Comparison of ENCODE assay signal across 10 cellular contexts in the genomic region with DNA sequence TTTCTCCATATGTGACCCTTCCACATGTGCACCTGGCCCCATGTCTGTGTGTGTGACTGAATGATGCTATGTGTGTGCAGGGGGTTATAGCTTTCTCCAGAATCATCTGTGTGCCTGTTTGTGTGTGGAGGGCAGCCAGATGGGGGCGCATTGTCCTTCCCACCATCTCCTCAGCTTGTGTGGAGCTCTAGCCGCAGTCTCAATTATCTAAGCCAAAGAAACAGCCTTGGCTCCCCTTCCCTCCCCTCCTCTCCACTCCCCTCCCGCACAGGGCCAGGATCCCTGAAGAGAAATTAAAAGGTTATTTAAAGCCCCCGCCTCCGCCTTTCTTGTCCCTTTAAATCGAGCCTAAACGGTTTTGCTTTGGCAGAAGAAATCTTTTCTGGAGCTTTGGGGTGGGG. TPM values are rescaled to one million over a fixed set of nuclear protein-coding genes. Genes with fewer than 3 reads are reported as not detected.
A peak's percentile ranks its signal among the peaks of the same experiment; 100 is the strongest.
DNase-seq lines count a peak whose midpoint lies in the region; ATAC-seq, FAIRE-seq and TF ChIP-seq lines count a peak whose summit lies in the region.
"Had no signal": no experiment of that assay in that cellular context is flagged by ENCODE, and none has a peak within 500 bp of the region (broad histone marks: within the 10 kb centered on the region; RNA-seq: fewer than 3 reads in every experiment).

No MANE protein-coding gene starts in this region.

- intact Hi-C loops in pancreas (cut with DNase I) = no loop called here

- 64% methylated on average over 7 of the region's 7 CpGs for WGBS in pancreas, 2 donors

- H3K9me3 ChIP-seq in pancreas = no peaks in the 10 kb centered on the region

- no peak for ATAC-seq in pancreas

- H3K4me3 ChIP-seq in BJ (ENCODE audit: low read depth, low read length) (no peak overlapping the region), H7 (ENCODE audit: insufficient read depth, low read depth, low read length) (no peak overlapping the region), foreskin fibroblast (ENCODE audit: low read depth in 1 of 2, low read length in 2 of 2) (no peak overlapping the region), pancreas (no peak overlapping the region)

- DNase-seq in BJ (ENCODE audit: low read depth) (no peak), H7 (peak; percentile 91), OCI-M1 (lab: John Stamatoyannopoulos, UW) (peak; percentile 81), foreskin fibroblast (no peak), pancreas (no peak)
- no peak for DNase-seq in effector CD4-positive, alpha-beta T cell
- no peak for DNase-seq in NK-92 treated with Interleukin-12 subunit alpha and Interleukin-12 subunit beta, amount 100 ng/mL, for 24 hours (lab: John Stamatoyannopoulos, UW)
- no peak for DNase-seq in stimulated activated CD4-positive, alpha-beta T cell treated with anti-CD3 and anti-CD28 coated beads, Interleukin-4, amount 100 ng/mL, for 1 hour
- DNase-seq: effector memory CD4-positive, alpha-beta T cell had no signal

- no peak overlapping the region for H3K27ac ChIP-seq in pancreas

- FAIRE-seq in pancreas (lab: Jason Lieb, UNC) = no peak

- peaks cover 0 to 12% (median 11%) of the 10 kb centered on the region in 3 donors for H3K4me1 ChIP-seq in pancreas

- CTCF ChIA-PET in BJ (lab: Yijun Ruan, JAX) = interaction anchor here (0.7 to 2.8 kb wide), 4 partner anchors 10 to 557 kb away, joined by 3 to 20 read pairs (median 12); no protein-coding TSS in a partner anchor

- H3K36me3 ChIP-seq in BJ (ENCODE audit: control insufficient read depth, insufficient read depth, low read length) (no peaks in the 10 kb centered on the region), H7 (replicated peaks; ENCODE audit: control insufficient read depth, insufficient read depth, low read length) (no peaks in the 10 kb centered on the region), pancreas (no peaks in the 10 kb centered on the region)

- H3K27me3 ChIP-seq in BJ (ENCODE audit: control insufficient read depth, insufficient read depth, low read length) = peaks cover 76% of the 10 kb centered on the region
- peaks cover 96% of the 10 kb centered on the region for H3K27me3 ChIP-seq in H7 (ENCODE audit: control insufficient read depth, insufficient read depth, low read length)
- H3K27me3 ChIP-seq in pancreas = peaks cover 0 to 44% (median 3%) of the 10 kb centered on the region in 4 donors

- TF ChIP-seq CTCF in BJ (IDR thresholded peaks at IDR 0.05; ENCODE audit: insufficient read depth, low read depth, low read length) (peak; percentile 23; the same call in 1 of the 2 replicates), foreskin fibroblast (IDR thresholded peaks at IDR 0.05; ENCODE audit: low read depth, low read length) (peak; percentile 11), pancreas (IDR thresholded peaks at IDR 0.05) (no peak)

- POLR2A ChIA-PET in BJ (lab: Charles Lee) = no interaction called here

RNA-seq across cellular contexts. Expression of a gene that starts 1.8 kb away (rescaled TPM):
- polyA plus RNA-seq in BJ (2011; rRNA removed) (not detected in 2 replicates), pancreas (not detected)
- polyA minus RNA-seq in BJ (2011; rRNA and poly(A)+ RNA removed) = not detected in 2 replicates
- total RNA-seq in H7 (2014; rRNA removed; shearing (Covaris generic)) = 4.2 and 5.4 TPM in 2 replicates
- total RNA-seq in pancreas = not detected
- total RNA-seq: NCI-H460 had no signal

Comparison
In these comparisons a context has a peak if more than half of its experiments do, and no peak if none do; other contexts are left out.
1. DNase-seq: peak in H7 (single experiment) and OCI-M1 (single experiment); none in BJ (single experiment), foreskin fibroblast (0 of 2), pancreas (0 of 6), effector CD4-positive, alpha-beta T cell (single experiment), NK-92 treated with Interleukin-12 subunit alpha and Interleukin-12 subunit beta, amount 100 ng/mL, for 24 hours (single experiment) and stimulated activated CD4-positive, alpha-beta T cell treated with anti-CD3 and anti-CD28 coated beads, Interleukin-4, amount 100 ng/mL, for 1 hour (single experiment).
2. CTCF ChIP-seq: peak in BJ (single experiment) and foreskin fibroblast (single experiment); none in pancreas (0 of 4).